9 cellular contexts compared by ENCODE assay signal in the genomic region with DNA sequence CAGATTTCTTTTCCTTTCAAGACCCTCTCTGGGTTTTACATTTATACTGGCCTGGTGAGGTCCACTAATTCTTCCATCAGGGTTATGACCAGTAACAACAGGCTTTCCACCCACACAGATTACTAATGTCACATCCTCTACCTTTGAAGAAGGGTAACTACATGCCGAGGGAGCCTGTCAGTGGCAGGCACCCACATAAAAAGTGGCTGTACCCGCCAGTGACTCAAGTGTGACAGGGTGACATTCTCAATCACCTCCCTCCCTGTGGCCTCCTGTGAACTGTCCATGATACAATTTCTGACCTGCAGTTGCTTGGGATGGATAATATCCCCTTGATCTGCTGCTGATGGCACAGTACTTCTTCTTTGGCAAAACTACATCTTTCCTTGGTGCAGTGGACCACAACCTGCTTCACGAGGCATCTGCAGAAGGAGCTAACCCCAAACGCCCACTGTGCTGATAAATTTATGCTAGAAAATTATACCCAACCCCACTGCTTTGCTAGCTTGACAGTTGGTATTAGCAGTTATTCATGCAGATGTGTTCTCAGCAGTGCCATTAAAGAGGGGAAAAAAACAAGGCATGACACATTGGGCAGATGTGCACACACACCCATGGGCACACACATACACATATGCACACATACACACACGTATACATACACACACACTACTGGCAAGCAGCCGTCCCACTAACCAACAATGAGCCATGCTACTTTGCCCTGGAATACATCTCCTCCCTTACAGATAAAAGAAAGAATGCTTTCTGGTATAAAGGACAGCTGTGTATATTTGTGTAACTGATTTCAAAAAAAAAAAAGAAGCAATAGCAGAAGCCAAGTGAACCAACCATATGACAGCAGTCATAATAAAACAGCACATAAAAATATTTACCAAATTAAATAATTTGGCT. TPM values are rescaled to one million over a fixed set of nuclear protein-coding genes. Genes with fewer than 3 reads are reported as not detected.
A peak's percentile ranks its signal among the peaks of the same experiment; 100 is the strongest.
DNase-seq lines count a peak whose midpoint lies in the region; ATAC-seq and TF ChIP-seq lines count a peak whose summit lies in the region.
"Had no signal": no experiment of that assay in that cellular context is flagged by ENCODE, and none has a peak within 500 bp of the region (broad histone marks: within the 10 kb centered on the region; RNA-seq: fewer than 3 reads in every experiment).

No MANE protein-coding gene starts in this region.

- H2AK5ac ChIP-seq in mesenchymal stem cell (ENCODE audit: low read length, severe bottlenecking): no peak overlapping the region

- CTCF ChIA-PET in HEK293 (lab: Yijun Ruan, JAX): interaction anchor here (0.6 kb wide), 1 partner anchor 25 kb away, joined by 7 read pairs; no protein-coding TSS in a partner anchor

- no peaks in the 10 kb centered on the region for H3K27me3 Mint-ChIP-seq in activated T-cell treated with anti-CD3 and anti-CD28 coated beads, Interleukin-2, amount 50 U/mL, for 24 hours
- no peaks in the 10 kb centered on the region for H3K27me3 Mint-ChIP-seq in naive thymus-derived CD8-positive, alpha-beta T cell

- 87% methylated on average over 4 of the region's 6 CpGs for WGBS in mesenchymal stem cell

- H3K27ac ChIP-seq in HEK293 (ENCODE audit: extremely low read depth, low read depth, low read length) (no peak overlapping the region), mesenchymal stem cell (ENCODE audit: low read length, poor library complexity, severe bottlenecking) (no peak overlapping the region), WERI-Rb-1 (no peak overlapping the region)

- H3K23ac ChIP-seq in mesenchymal stem cell (ENCODE audit: low read length in 2 of 2): no peak overlapping the region

- H3K36me3 Mint-ChIP-seq in activated T-cell treated with anti-CD3 and anti-CD28 coated beads, Interleukin-2, amount 50 U/mL, for 24 hours (ENCODE audit: low read depth): peaks cover 43% of the 10 kb centered on the region
- peaks cover 0 to 7% (median 0%) of the 10 kb centered on the region in 3 donors for H3K36me3 Mint-ChIP-seq in naive thymus-derived CD8-positive, alpha-beta T cell

- H3K27me3 ChIP-seq in mesenchymal stem cell (ENCODE audit: control insufficient read depth in 1 of 2, insufficient read depth in 1 of 2, low read length in 2 of 2): no peaks in the 10 kb centered on the region
- H3K27me3 ChIP-seq in WERI-Rb-1 (ENCODE audit: insufficient read depth, low read depth, severe bottlenecking): no peaks in the 10 kb centered on the region

- no peak overlapping the region for H2AFZ ChIP-seq in mesenchymal stem cell (ENCODE audit: low read depth, low read length)

- H3K36me3 ChIP-seq in HEK293 (ENCODE audit: control insufficient read depth in 2 of 2, insufficient read depth in 1 of 2, low read length in 2 of 2) (no peaks in the 10 kb centered on the region), mesenchymal stem cell (ENCODE audit: control insufficient read depth in 1 of 2, insufficient read depth in 2 of 2, low read depth in 1 of 2, low read length in 2 of 2) (no peaks in the 10 kb centered on the region), WERI-Rb-1 (peaks cover 3% of the 10 kb centered on the region; the same call in 1 of the 2 replicates)

- H2BK5ac ChIP-seq in mesenchymal stem cell (ENCODE audit: low read depth, low read length, poor library complexity, severe bottlenecking): no peak overlapping the region

- no peak overlapping the region for H3K4me2 ChIP-seq in mesenchymal stem cell (ENCODE audit: low read length, poor library complexity, severe bottlenecking)

- POLR2A ChIA-PET in HEK293 (lab: Yijun Ruan, JAX): interaction anchor here (0.9 kb wide), 1 partner anchor 19 kb away, joined by 3 read pairs; no protein-coding TSS in a partner anchor
- POLR2A ChIA-PET in naive thymus-derived CD8-positive, alpha-beta T cell (lab: Charles Lee): interaction anchor here (0.5 to 1.2 kb wide), 3 partner anchors 9 to 104 kb away, joined by 3 read pairs; no protein-coding TSS in a partner anchor

- H3K4me1 ChIP-seq in HEK293 (ENCODE audit: control insufficient read depth, insufficient read depth, low read length) (peaks cover 11% of the 10 kb centered on the region), mesenchymal stem cell (ENCODE audit: control insufficient read depth, insufficient read depth, low read depth, low read length) (peaks cover 3% of the 10 kb centered on the region)

- ATAC-seq in naive thymus-derived CD8-positive, alpha-beta T cell: no peak

- H4K8ac ChIP-seq in mesenchymal stem cell (ENCODE audit: low read length): peak overlapping the region; percentile 39

- peak overlapping the region in 1 of 2 experiments; percentile 31 for H3K4ac ChIP-seq in mesenchymal stem cell (ENCODE audit: low read depth in 1 of 2, low read length in 2 of 2)

- H2BK120ac ChIP-seq in mesenchymal stem cell (ENCODE audit: low read depth, low read length): no peak overlapping the region

- no peak for TF ChIP-seq CTCF in GM10266 (IDR thresholded peaks at IDR 0.05; ENCODE audit: control insufficient read depth, insufficient read depth, low read depth, missing control alignments)
- no peak for TF ChIP-seq CTCF in HEK293 (tag by site-specific recombination; IDR thresholded peaks at IDR 0.05)
- no peak for TF ChIP-seq CTCF in WERI-Rb-1 (IDR thresholded peaks at IDR 0.05; ENCODE audit: low read depth, low read length)

- H4K91ac ChIP-seq in mesenchymal stem cell (ENCODE audit: low read length): no peak overlapping the region

- H3K4me3 Mint-ChIP-seq in activated T-cell treated with anti-CD3 and anti-CD28 coated beads, Interleukin-2, amount 50 U/mL, for 24 hours: peak overlapping the region; percentile 37
- H3K4me3 Mint-ChIP-seq in naive thymus-derived CD8-positive, alpha-beta T cell: no peak overlapping the region

- no peak overlapping the region for H3K18ac ChIP-seq in mesenchymal stem cell (ENCODE audit: low read depth in 1 of 2, low read length in 2 of 2)

- peaks cover 3% of the 10 kb centered on the region for H3K9me3 Mint-ChIP-seq in activated T-cell treated with anti-CD3 and anti-CD28 coated beads, Interleukin-2, amount 50 U/mL, for 24 hours
- peaks cover 0 to 1% (median 0%) of the 10 kb centered on the region in 9 donors for H3K9me3 Mint-ChIP-seq in naive thymus-derived CD8-positive, alpha-beta T cell

- peaks cover 2% of the 10 kb centered on the region for H3K79me1 ChIP-seq in mesenchymal stem cell (replicated peaks; ENCODE audit: low read length, poor library complexity, severe bottlenecking)

- peak; percentile 44 for DNase-seq in GM10266 (ENCODE audit: extremely low spot score)
- DNase-seq in activated T-cell treated with anti-CD3 and anti-CD28 coated beads, Interleukin-2, amount 50 U/mL, for 24 hours: peak; percentile 48
- DNase-seq in mesenchymal stem cell: no peak
- no peak for DNase-seq in DMS114 treated with DMSO at 0.1 percent for 48 hours (lab: John Stamatoyannopoulos, UW; ENCODE audit: unreplicated experiment)
- DNase-seq in naive thymus-derived CD8-positive, alpha-beta T cell: no peak
- DNase-seq in DMS79 treated with DMSO at 0.1 percent for 48 hours (lab: John Stamatoyannopoulos, UW): no peak
- DNase-seq in WERI-Rb-1: no peak
- DNase-seq: substantia nigra had no signal

- H3K14ac ChIP-seq in mesenchymal stem cell (ENCODE audit: low read length in 2 of 2): no peak overlapping the region

- H3K4me1 Mint-ChIP-seq in activated T-cell treated with anti-CD3 and anti-CD28 coated beads, Interleukin-2, amount 50 U/mL, for 24 hours (ENCODE audit: low read depth): peaks cover 87% of the 10 kb centered on the region
- H3K4me1 Mint-ChIP-seq in naive thymus-derived CD8-positive, alpha-beta T cell: peaks cover 8 to 60% (median 21%) of the 10 kb centered on the region in 4 donors

- no peak overlapping the region for H3K9ac ChIP-seq in mesenchymal stem cell (ENCODE audit: low read length)

- H2BK15ac ChIP-seq in mesenchymal stem cell (ENCODE audit: low read depth, poor library complexity, severe bottlenecking): no peak overlapping the region

- H3K9me3 ChIP-seq in HEK293 (ENCODE audit: control insufficient read depth, insufficient read depth, low read depth, low read length) (no peaks in the 10 kb centered on the region; the same call in 1 of the 2 replicates), mesenchymal stem cell (ENCODE audit: control insufficient read depth, low read length) (peaks cover 18% of the 10 kb centered on the region), WERI-Rb-1 (ENCODE audit: severe bottlenecking) (no peaks in the 10 kb centered on the region)

- H3K27ac Mint-ChIP-seq in activated T-cell treated with anti-CD3 and anti-CD28 coated beads, Interleukin-2, amount 50 U/mL, for 24 hours: peak overlapping the region; percentile 93
- peak overlapping the region in 3 of 10 donors; percentile 48 to 60 (median 48) for H3K27ac Mint-ChIP-seq in naive thymus-derived CD8-positive, alpha-beta T cell

- H3K4me3 ChIP-seq in HEK293 (ENCODE audit: low read depth, low read length) (no peak overlapping the region), mesenchymal stem cell (ENCODE audit: insufficient read depth in 1 of 2, low read depth in 1 of 2, low read length in 2 of 2) (no peak overlapping the region), WERI-Rb-1 (ENCODE audit: low read depth, low read length) (no peak overlapping the region)

- H2BK12ac ChIP-seq in mesenchymal stem cell (ENCODE audit: low read length in 2 of 2): peak overlapping the region in 1 of 2 experiments; percentile 3

TF ChIP-seq in HEK293, 187 proteins besides CTCF, POLR2A, EP300 and RAD21 (continues in another document):
- no peak for TF ChIP-seq ZNF239 (tag by site-specific recombination; IDR thresholded peaks at IDR 0.05)
- no peak for TF ChIP-seq GLIS1 (tag by site-specific recombination; IDR thresholded peaks at IDR 0.05)
- peak; percentile 26 for TF ChIP-seq ZFHX2 (tag by site-specific recombination; conservative IDR thresholded peaks at IDR 0.05)
- TF ChIP-seq, protein P1, sequence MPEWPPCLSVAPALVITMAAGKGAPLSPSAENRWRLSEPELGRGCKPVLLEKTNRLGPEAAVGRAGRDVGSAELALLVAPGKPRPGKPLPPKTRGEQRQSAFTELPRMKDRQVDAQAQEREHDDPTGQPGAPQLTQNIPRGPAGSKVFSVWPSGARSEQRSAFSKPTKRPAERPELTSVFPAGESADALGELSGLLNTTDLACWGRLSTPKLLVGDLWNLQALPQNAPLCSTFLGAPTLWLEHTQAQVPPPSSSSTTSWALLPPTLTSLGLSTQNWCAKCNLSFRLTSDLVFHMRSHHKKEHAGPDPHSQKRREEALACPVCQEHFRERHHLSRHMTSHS (tag by site-specific recombination; IDR thresholded peaks at IDR 0.05): no peak

RNA-seq across cellular contexts. Expression of a gene that starts 20.8 kb away (rescaled TPM):
- 2.3 TPM for polyA plus RNA-seq in mesenchymal stem cell (2013, experiment 1 of 2)
- polyA plus RNA-seq in mesenchymal stem cell (2013, experiment 2 of 2): 2.2 TPM
- total RNA-seq in naive thymus-derived CD8-positive, alpha-beta T cell: 1 to 10 TPM; 1.7 to 2.0 TPM
- 1 to 10 TPM in 1 of 3 donors, under 1 TPM in 2; 0.08 to 1.2 (median 0.88) TPM for polyA plus RNA-seq in naive thymus-derived CD8-positive, alpha-beta T cell

Comparison
In these comparisons a context has a peak if more than half of its experiments do, and no peak if none do; other contexts are left out.
1. DNase-seq: peak in GM10266 (single experiment) and activated T-cell treated with anti-CD3 and anti-CD28 coated beads, Interleukin-2, amount 50 U/mL, for 24 hours (single experiment); none in mesenchymal stem cell (single experiment), DMS114 treated with DMSO at 0.1 percent for 48 hours (single experiment), naive thymus-derived CD8-positive, alpha-beta T cell (0 of 10), DMS79 treated with DMSO at 0.1 percent for 48 hours (single experiment) and WERI-Rb-1 (single experiment).